Comparison of ENCODE assay signal across 1 cellular context in the genomic region with DNA sequence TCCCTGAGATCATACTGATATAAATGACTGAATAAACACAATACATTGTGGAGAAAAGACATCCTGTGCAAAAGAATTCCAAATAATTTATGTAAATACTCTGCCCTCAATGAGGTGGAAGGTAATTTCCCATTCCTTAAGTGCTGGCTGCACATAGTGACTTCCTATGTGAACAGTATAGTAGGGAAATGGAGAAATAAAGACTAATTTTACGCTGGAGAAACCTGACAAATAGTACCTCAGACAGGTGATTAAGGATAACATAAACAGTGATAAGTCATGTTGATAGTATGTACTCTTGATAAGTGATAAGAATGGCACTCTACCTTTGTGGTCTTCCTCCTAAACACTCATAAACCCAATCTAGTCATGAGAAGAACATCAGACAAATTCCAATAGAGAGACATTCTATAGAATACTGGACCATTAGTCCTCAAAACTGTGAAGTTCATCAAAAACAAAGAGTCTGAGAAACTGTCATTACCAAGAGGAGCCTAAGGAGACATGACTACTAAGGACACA.
TF ChIP-seq lines count a peak whose summit lies in the region.

No MANE protein-coding gene starts in this region.

TF ChIP-seq in HEK293, 187 proteins besides CTCF, POLR2A, EP300 and RAD21 (continued from another document):
- TF ChIP-seq, protein P1, sequence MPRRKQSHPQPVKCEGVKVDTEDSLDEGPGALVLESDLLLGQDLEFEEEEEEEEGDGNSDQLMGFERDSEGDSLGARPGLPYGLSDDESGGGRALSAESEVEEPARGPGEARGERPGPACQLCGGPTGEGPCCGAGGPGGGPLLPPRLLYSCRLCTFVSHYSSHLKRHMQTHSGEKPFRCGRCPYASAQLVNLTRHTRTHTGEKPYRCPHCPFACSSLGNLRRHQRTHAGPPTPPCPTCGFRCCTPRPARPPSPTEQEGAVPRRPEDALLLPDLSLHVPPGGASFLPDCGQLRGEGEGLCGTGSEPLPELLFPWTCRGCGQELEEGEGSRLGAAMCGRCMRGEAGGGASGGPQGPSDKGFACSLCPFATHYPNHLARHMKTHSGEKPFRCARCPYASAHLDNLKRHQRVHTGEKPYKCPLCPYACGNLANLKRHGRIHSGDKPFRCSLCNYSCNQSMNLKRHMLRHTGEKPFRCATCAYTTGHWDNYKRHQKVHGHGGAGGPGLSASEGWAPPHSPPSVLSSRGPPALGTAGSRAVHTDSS (tag by site-specific recombination; IDR thresholded peaks at IDR 0.05): peak; percentile 29; the same call in 1 of the 2 replicates
- TF ChIP-seq FEZF1 (tag by site-specific recombination; IDR thresholded peaks at IDR 0.05): peak; percentile 51; the same call in 1 of the 2 replicates
- peak; percentile 4; the same call in 1 of the 2 replicates for TF ChIP-seq ZNF146 (tag by site-specific recombination; IDR thresholded peaks at IDR 0.05)
- TF ChIP-seq, protein P2, sequence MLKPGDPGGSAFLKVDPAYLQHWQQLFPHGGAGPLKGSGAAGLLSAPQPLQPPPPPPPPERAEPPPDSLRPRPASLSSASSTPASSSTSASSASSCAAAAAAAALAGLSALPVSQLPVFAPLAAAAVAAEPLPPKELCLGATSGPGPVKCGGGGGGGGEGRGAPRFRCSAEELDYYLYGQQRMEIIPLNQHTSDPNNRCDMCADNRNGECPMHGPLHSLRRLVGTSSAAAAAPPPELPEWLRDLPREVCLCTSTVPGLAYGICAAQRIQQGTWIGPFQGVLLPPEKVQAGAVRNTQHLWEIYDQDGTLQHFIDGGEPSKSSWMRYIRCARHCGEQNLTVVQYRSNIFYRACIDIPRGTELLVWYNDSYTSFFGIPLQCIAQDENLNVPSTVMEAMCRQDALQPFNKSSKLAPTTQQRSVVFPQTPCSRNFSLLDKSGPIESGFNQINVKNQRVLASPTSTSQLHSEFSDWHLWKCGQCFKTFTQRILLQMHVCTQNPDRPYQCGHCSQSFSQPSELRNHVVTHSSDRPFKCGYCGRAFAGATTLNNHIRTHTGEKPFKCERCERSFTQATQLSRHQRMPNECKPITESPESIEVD (tag by site-specific recombination; IDR thresholded peaks at IDR 0.05): peak; percentile 91
TF ChIP-seq in HEK293: peak in this region for 8.
